Comparison of ENCODE assay signal across 14 cellular contexts in genomic region chr15:51366911-51367310, GRCh38. TPM values are rescaled to one million over a fixed set of nuclear protein-coding genes. Genes with fewer than 3 reads are reported as not detected.
A peak's percentile ranks its signal among the peaks of the same experiment; 100 is the strongest.
DNase-seq lines count a peak whose midpoint lies in the region; ATAC-seq and TF ChIP-seq lines count a peak whose summit lies in the region.
"Had no signal": no experiment of that assay in that cellular context is flagged by ENCODE, and none has a peak within 500 bp of the region (broad histone marks: within the 10 kb centered on the region; RNA-seq: fewer than 3 reads in every experiment).

No MANE protein-coding gene starts in this region.

- H3K27me3 Mint-ChIP-seq in HFFc6 (ENCODE audit: insufficient read depth) = peaks cover 14% of the 10 kb centered on the region
- H3K27me3 Mint-ChIP-seq: activated CD4-positive, alpha-beta T cell treated with anti-CD3 and anti-CD28 coated beads, Interleukin-2, amount 10 ng/mL, durations not matched to agents 7 days and 5 days; type B pancreatic cell had no signal

- H3K27ac Mint-ChIP-seq in HFFc6 = no peak overlapping the region
- H3K27ac Mint-ChIP-seq: activated CD4-positive, alpha-beta T cell treated with anti-CD3 and anti-CD28 coated beads, Interleukin-2, amount 10 ng/mL, durations not matched to agents 7 days and 5 days; activated naive CD4-positive, alpha-beta T cell treated with anti-CD3 and anti-CD28 coated beads, Interleukin-2, amount 50 U/mL, for 72 hours; progenitor cell of endocrine pancreas; type B pancreatic cell had no signal

- ATAC-seq in PC-3 = peak; percentile 45
- peak; percentile 63 to 73 for ATAC-seq in gastrocnemius medialis
- ATAC-seq: activated naive CD4-positive, alpha-beta T cell treated with anti-CD3 and anti-CD28 coated beads, Interleukin-2, amount 50 U/mL, for 72 hours had no signal

- DNase-seq in G401 (ENCODE audit: low spot score) (peak; percentile 92), PC-3 (peak; percentile 83), fibroblast of mammary gland (ENCODE audit: low read depth) (peak; percentile 77), gastrocnemius medialis (peak; percentile 30 to 34), HFFc6 (no peak), DMS79 (lab: John Stamatoyannopoulos, UW) (no peak), amygdala (lab: John Stamatoyannopoulos, UW) (no peak)
- DNase-seq: activated CD4-positive, alpha-beta T cell treated with anti-CD3 and anti-CD28 coated beads, Interleukin-2, amount 10 ng/mL, durations not matched to agents 7 days and 5 days; GF-D8 had no signal

- BruUV-seq in PC-3 (replicated peaks; lab: Mats Ljungman, UMichigan) = TSS peak; percentile 18

- no peaks in the 10 kb centered on the region for H3K9me3 Mint-ChIP-seq in HFFc6
- H3K9me3 Mint-ChIP-seq: activated CD4-positive, alpha-beta T cell treated with anti-CD3 and anti-CD28 coated beads, Interleukin-2, amount 10 ng/mL, durations not matched to agents 7 days and 5 days; activated naive CD4-positive, alpha-beta T cell treated with anti-CD3 and anti-CD28 coated beads, Interleukin-2, amount 50 U/mL, for 72 hours; type B pancreatic cell had no signal

- no peaks in the 10 kb centered on the region for H3K9me2 ChIP-seq in PC-3 (replicated peaks; ENCODE audit: low read length)

- H3K27me3 ChIP-seq in PC-3 (ENCODE audit: low read length) (no peaks in the 10 kb centered on the region), gastrocnemius medialis (no peaks in the 10 kb centered on the region)

- no peak overlapping the region for H3K4me3 Mint-ChIP-seq in HFFc6
- H3K4me3 Mint-ChIP-seq: activated CD4-positive, alpha-beta T cell treated with anti-CD3 and anti-CD28 coated beads, Interleukin-2, amount 10 ng/mL, durations not matched to agents 7 days and 5 days; type B pancreatic cell had no signal

- TF ChIP-seq CTCF in PC-3 (conservative IDR thresholded peaks at IDR 0.05; ENCODE audit: low read depth, low read length) (0 out of 2 replicates have a peak, but pooled peaks have one; percentile 27), fibroblast of mammary gland (conservative IDR thresholded peaks at IDR 0.05; ENCODE audit: control insufficient read depth, insufficient read depth, low read depth, low read length) (peak; percentile 12), gastrocnemius medialis (IDR thresholded peaks at IDR 0.05 in 4 of 5, conservative IDR thresholded peaks at IDR 0.05 in 1 of 5) (no peak), HFFc6 (IDR thresholded peaks at IDR 0.05) (no peak)

- H2AFZ ChIP-seq in PC-3 (ENCODE audit: low read length) = peak overlapping the region; percentile 5; the same call in 1 of the 2 replicates

- H3K36me3 ChIP-seq in PC-3 (ENCODE audit: low read depth, low read length) (no peaks in the 10 kb centered on the region), gastrocnemius medialis (no peaks in the 10 kb centered on the region)

- H3K4me1 Mint-ChIP-seq in HFFc6 (ENCODE audit: low read depth) = peaks cover 20% of the 10 kb centered on the region

- POLR2A ChIA-PET in PC-3 (lab: Charles Lee; ENCODE audit: unreplicated experiment) = no interaction called here

- no peak for TF ChIP-seq POLR2A in gastrocnemius medialis (IDR thresholded peaks at IDR 0.05)

- H3K36me3 Mint-ChIP-seq in HFFc6 (ENCODE audit: low read depth) = no peaks in the 10 kb centered on the region
- H3K36me3 Mint-ChIP-seq: activated naive CD4-positive, alpha-beta T cell treated with anti-CD3 and anti-CD28 coated beads, Interleukin-2, amount 50 U/mL, for 72 hours; type B pancreatic cell had no signal

- in situ Hi-C loops in G401 (cut with HindIII; ENCODE audit: low sequenced_read_pairs) (no loop called here), gastrocnemius medialis (cut with MboI; ENCODE audit: low sequenced_read_pairs in 4 of 4) (no loop called here)

- H3K27ac ChIP-seq in PC-3 (ENCODE audit: low read length) (peak overlapping the region; percentile 95), gastrocnemius medialis (no peak overlapping the region)
- H3K27ac ChIP-seq: HL-60 had no signal

- H3K4me2 ChIP-seq in PC-3 (ENCODE audit: low read length) = peak overlapping the region; percentile 62

- H3K9ac ChIP-seq in PC-3 (ENCODE audit: low read length) = peak overlapping the region; percentile 81

- no peaks in the 10 kb centered on the region for H3K79me2 ChIP-seq in PC-3 (ENCODE audit: low read length)

- H3K9me3 ChIP-seq in PC-3 (ENCODE audit: low read length) (no peaks in the 10 kb centered on the region), gastrocnemius medialis (no peaks in the 10 kb centered on the region)

- intact Hi-C loops in PC-3 (cut with micrococcal nuclease) = loop anchor here (1.0 to 5.0 kb wide), 4 partner anchors 9 to 85 kb away; no protein-coding TSS in a partner anchor
- intact Hi-C loops in gastrocnemius medialis (cut with DNase I; ENCODE audit: low total_unique reads) = no loop called here

- peaks cover 3% of the 10 kb centered on the region for H3F3A ChIP-seq in PC-3 (ENCODE audit: low read length, unreplicated experiment)

- H4K20me1 ChIP-seq in PC-3 (ENCODE audit: low read length) = no peaks in the 10 kb centered on the region

- peaks cover 46% of the 10 kb centered on the region for H3K4me1 ChIP-seq in PC-3 (ENCODE audit: insufficient read depth, low read length)
- H3K4me1 ChIP-seq in gastrocnemius medialis = no peaks in the 10 kb centered on the region

- CTCF ChIA-PET in PC-3 (lab: Charles Lee) = interaction anchor here (1.2 kb wide), 1 partner anchor 80 kb away, joined by 3 read pairs; no protein-coding TSS in a partner anchor

- H3K4me3 ChIP-seq in PC-3 (ENCODE audit: low read length) (peak overlapping the region; percentile 24; the same call in 1 of the 2 replicates), fibroblast of mammary gland (ENCODE audit: control insufficient read depth, low read depth, low read length) (no peak overlapping the region), gastrocnemius medialis (no peak overlapping the region)

RNA-seq across cellular contexts. Expression of gene GLDN, which starts 25.5 kb away (rescaled TPM):
- total RNA-seq in G401 (2014; rRNA removed; shearing (Covaris generic)) = not detected in 2 replicates
- 0.15 TPM in 1 of 2 replicates, not detected in the other for total RNA-seq in PC-3 (2014; rRNA removed)
- 1 to 10 TPM in 2 of 4 donors, under 1 TPM in 2; 0.44 to 4.7 (median 0.75) TPM for total RNA-seq in gastrocnemius medialis
- not detected for total RNA-seq in HFFc6 (2021; fragmentation: NEBNext Ultra II Directional; extraction: Animal tissue kit (Norgen Biotek cat#: 25700))
- total RNA-seq: activated CD4-positive, alpha-beta T cell treated with anti-CD3 and anti-CD28 coated beads, Interleukin-2, amount 10 ng/mL, durations not matched to agents 7 days and 5 days; activated naive CD4-positive, alpha-beta T cell treated with anti-CD3 and anti-CD28 coated beads, Interleukin-2, amount 50 U/mL, for 72 hours; endothelial cell of umbilical vein had no signal

RNA-seq across cellular contexts. Expression of gene CYP19A1, which starts 28.5 kb away (rescaled TPM):
- not detected in 2 replicates for total RNA-seq in G401 (2014; rRNA removed; shearing (Covaris generic))
- not detected in 2 replicates for total RNA-seq in PC-3 (2014; rRNA removed)
- under 1 TPM in 3 of 4 donors, not detected in 1; 0.68 to 0.75 (median 0.71) TPM for total RNA-seq in gastrocnemius medialis
- total RNA-seq in HFFc6 (2021; fragmentation: NEBNext Ultra II Directional; extraction: Animal tissue kit (Norgen Biotek cat#: 25700)) = under 1 TPM in 1 of 6 experiments, not detected in 5; 0.57 TPM
- total RNA-seq: activated CD4-positive, alpha-beta T cell treated with anti-CD3 and anti-CD28 coated beads, Interleukin-2, amount 10 ng/mL, durations not matched to agents 7 days and 5 days; endothelial cell of umbilical vein; progenitor cell of endocrine pancreas had no signal

Comparison
In these comparisons a context has a peak if more than half of its experiments do, and no peak if none do; other contexts are left out.
1. DNase-seq: peak in G401 (single experiment), PC-3 (single experiment), fibroblast of mammary gland (single experiment) and gastrocnemius medialis (2 of 2); none in HFFc6 (single experiment), DMS79 (single experiment) and amygdala (0 of 56).
2. CTCF ChIP-seq: peak in PC-3 (single experiment) and fibroblast of mammary gland (single experiment); none in gastrocnemius medialis (0 of 5) and HFFc6 (single experiment).